In genomic region chr4:158670975-158671664, GRCh38 we compare ENCODE assay signal across 1 cellular context.
TF ChIP-seq lines count a peak whose summit lies in the region.

No MANE protein-coding gene starts in this region.

TF ChIP-seq in HepG2, 621 proteins besides CTCF, POLR2A, EP300 and RAD21 (continues in another document):
- TF ChIP-seq LCORL (IDR thresholded peaks at IDR 0.05), result no peak
- TF ChIP-seq LCORL (CRISPR knock-in tag; IDR thresholded peaks at IDR 0.05), result no peak
- TF ChIP-seq GABPB1 (CRISPR knock-in tag; IDR thresholded peaks at IDR 0.05), result no peak
- no peak for TF ChIP-seq STAT5B (CRISPR knock-in tag; IDR thresholded peaks at IDR 0.05)
- TF ChIP-seq ZNF282 (IDR thresholded peaks at IDR 0.05; ENCODE audit: partially characterized antibody), result no peak
- no peak for TF ChIP-seq DPF2 (CRISPR knock-in tag; IDR thresholded peaks at IDR 0.05; ENCODE audit: borderline replicate concordance, low read depth)
- TF ChIP-seq DMTF1 (CRISPR knock-in tag; IDR thresholded peaks at IDR 0.05), result 0 out of 2 replicates have a peak, but pooled peaks have one; percentile 51
- no peak for TF ChIP-seq TRIM24 (CRISPR knock-in tag; IDR thresholded peaks at IDR 0.05)
- 0 out of 2 replicates have a peak, but pooled peaks have one; percentile 5 for TF ChIP-seq ZNF782 (CRISPR knock-in tag; IDR thresholded peaks at IDR 0.05; ENCODE audit: borderline replicate concordance)
- TF ChIP-seq RXRA (CRISPR knock-in tag; IDR thresholded peaks at IDR 0.05), result peak; percentile 56; the same call in 1 of the 2 replicates
- TF ChIP-seq CHD2 (IDR thresholded peaks at IDR 0.05; ENCODE audit: low read depth, low read length), result peak; percentile 52; the same call in 1 of the 2 replicates
- TF ChIP-seq TFDP1 (CRISPR knock-in tag; IDR thresholded peaks at IDR 0.05; ENCODE audit: borderline replicate concordance), result peak; percentile 41; the same call in 1 of the 2 replicates
- TF ChIP-seq SNAPC2 (CRISPR knock-in tag; IDR thresholded peaks at IDR 0.05), result no peak
- no peak for TF ChIP-seq ATF4 (CRISPR knock-in tag; IDR thresholded peaks at IDR 0.05)
- TF ChIP-seq EZH2 (conservative IDR thresholded peaks at IDR 0.05; ENCODE audit: low read depth, low read length), result no peak
- peak; percentile 51; the same call in 1 of the 2 replicates for TF ChIP-seq ZNF543 (CRISPR knock-in tag; IDR thresholded peaks at IDR 0.05)
- TF ChIP-seq ZNF451 (CRISPR knock-in tag; IDR thresholded peaks at IDR 0.05), result no peak
- 0 out of 2 replicates have a peak, but pooled peaks have one; percentile 14 for TF ChIP-seq HES4 (CRISPR knock-in tag; IDR thresholded peaks at IDR 0.05; ENCODE audit: borderline replicate concordance)
- TF ChIP-seq ZNF337 (CRISPR knock-in tag; IDR thresholded peaks at IDR 0.05; ENCODE audit: borderline replicate concordance, low read depth), result no peak
- TF ChIP-seq ZNF558 (CRISPR knock-in tag; IDR thresholded peaks at IDR 0.05; ENCODE audit: borderline replicate concordance), result no peak
- no peak for TF ChIP-seq ZNF12 (CRISPR knock-in tag; IDR thresholded peaks at IDR 0.05)
- TF ChIP-seq U2AF2 (IDR thresholded peaks at IDR 0.05; ENCODE audit: low read depth, low read length), result no peak
- peak; percentile 62; the same call in 1 of the 2 replicates for TF ChIP-seq ZNF510 (CRISPR knock-in tag; IDR thresholded peaks at IDR 0.05; ENCODE audit: low read depth)
- TF ChIP-seq ZNF574 (CRISPR knock-in tag; IDR thresholded peaks at IDR 0.05), result no peak
- no peak for TF ChIP-seq JUND (CRISPR knock-in tag; IDR thresholded peaks at IDR 0.05)
- TF ChIP-seq EED (CRISPR knock-in tag; IDR thresholded peaks at IDR 0.05), result 0 out of 2 replicates have a peak, but pooled peaks have one; percentile 68
- TF ChIP-seq SRSF4 (IDR thresholded peaks at IDR 0.05; ENCODE audit: low read depth, low read length, poor library complexity, severe bottlenecking), result no peak
- 0 out of 2 replicates have a peak, but pooled peaks have one; percentile 74 for TF ChIP-seq ATF5 (CRISPR knock-in tag; IDR thresholded peaks at IDR 0.05; ENCODE audit: low read depth)
- no peak for TF ChIP-seq MBD4 (IDR thresholded peaks at IDR 0.05; ENCODE audit: borderline replicate concordance, low read length)
- TF ChIP-seq HNRNPH1 (optimal IDR thresholded peaks at IDR 0.05; ENCODE audit: low read depth, low read length), result no peak
- TF ChIP-seq YEATS2 (CRISPR knock-in tag; IDR thresholded peaks at IDR 0.05; ENCODE audit: borderline replicate concordance), result no peak
- TF ChIP-seq ZNF44 (CRISPR knock-in tag; IDR thresholded peaks at IDR 0.05), result no peak
- TF ChIP-seq MYPOP (CRISPR knock-in tag; IDR thresholded peaks at IDR 0.05), result 0 out of 2 replicates have a peak, but pooled peaks have one; percentile 33
- no peak for TF ChIP-seq ZMAT3 (CRISPR knock-in tag; conservative IDR thresholded peaks at IDR 0.05)
- no peak for TF ChIP-seq ZNF317 (CRISPR knock-in tag; IDR thresholded peaks at IDR 0.05)
- no peak for TF ChIP-seq SOX6 (IDR thresholded peaks at IDR 0.05)
- peak; percentile 47 for TF ChIP-seq SOX6 (CRISPR knock-in tag; IDR thresholded peaks at IDR 0.05)
- TF ChIP-seq ZNF841 (CRISPR knock-in tag; IDR thresholded peaks at IDR 0.05; ENCODE audit: borderline replicate concordance), result no peak
- TF ChIP-seq ZSCAN29 (CRISPR knock-in tag; conservative IDR thresholded peaks at IDR 0.05), result 0 out of 2 replicates have a peak, but pooled peaks have one; percentile 38
- TF ChIP-seq SOX13 (IDR thresholded peaks at IDR 0.05), result no peak
- peak in 1 of 2 experiments; percentile 61; a peak in 1 of 4 replicates for TF ChIP-seq SOX13 (CRISPR knock-in tag; conservative IDR thresholded peaks at IDR 0.05 in 1 of 2, IDR thresholded peaks at IDR 0.05 in 1 of 2)
- TF ChIP-seq NFRKB (IDR thresholded peaks at IDR 0.05), result no peak
- no peak for TF ChIP-seq KAT8 (CRISPR knock-in tag; IDR thresholded peaks at IDR 0.05)
- no peak for TF ChIP-seq PHF20 (CRISPR knock-in tag; IDR thresholded peaks at IDR 0.05)
- TF ChIP-seq E2F1 (CRISPR knock-in tag; IDR thresholded peaks at IDR 0.05), result no peak
- TF ChIP-seq PBX2 (CRISPR knock-in tag; IDR thresholded peaks at IDR 0.05), result no peak
- TF ChIP-seq HHEX (CRISPR knock-in tag; IDR thresholded peaks at IDR 0.05), result no peak
- no peak for TF ChIP-seq NR0B2 (CRISPR knock-in tag; IDR thresholded peaks at IDR 0.05)
- no peak for TF ChIP-seq ZFP90 (CRISPR knock-in tag; IDR thresholded peaks at IDR 0.05; ENCODE audit: borderline replicate concordance)
- no peak for TF ChIP-seq MAZ (IDR thresholded peaks at IDR 0.05; ENCODE audit: borderline replicate concordance, low read depth, low read length)
- TF ChIP-seq MAZ (CRISPR knock-in tag; IDR thresholded peaks at IDR 0.05; ENCODE audit: low read depth), result 0 out of 2 replicates have a peak, but pooled peaks have one; percentile 21
- TF ChIP-seq ELF4 (CRISPR knock-in tag; IDR thresholded peaks at IDR 0.05; ENCODE audit: borderline replicate concordance), result no peak
- TF ChIP-seq GTF2F1 (IDR thresholded peaks at IDR 0.05; ENCODE audit: low read length), result no peak
- TF ChIP-seq MXI1 (IDR thresholded peaks at IDR 0.05; ENCODE audit: borderline replicate concordance, low read depth, low read length), result peak; percentile 40; the same call in 1 of the 3 replicates
- 0 out of 2 replicates have a peak, but pooled peaks have one; percentile 0 for TF ChIP-seq BCL3 (CRISPR knock-in tag; IDR thresholded peaks at IDR 0.05)
- no peak for TF ChIP-seq ZNF569 (CRISPR knock-in tag; IDR thresholded peaks at IDR 0.05; ENCODE audit: borderline replicate concordance)
- TF ChIP-seq SMAD1 (CRISPR knock-in tag; IDR thresholded peaks at IDR 0.05; ENCODE audit: borderline replicate concordance, low read depth), result no peak
- peak; percentile 5; the same call in 1 of the 2 replicates for TF ChIP-seq ZNF704 (CRISPR knock-in tag; IDR thresholded peaks at IDR 0.05; ENCODE audit: borderline replicate concordance)
- TF ChIP-seq FOXA1 (IDR thresholded peaks at IDR 0.05), result no peak
- TF ChIP-seq FOXA1 (CRISPR knock-in tag; IDR thresholded peaks at IDR 0.05), result no peak
- TF ChIP-seq MYC (CRISPR knock-in tag; IDR thresholded peaks at IDR 0.05; ENCODE audit: borderline replicate concordance), result no peak
- no peak for TF ChIP-seq HOXA5 (CRISPR knock-in tag; IDR thresholded peaks at IDR 0.05)
